In genomic region chr17:75087558-75088453, GRCh38 we compare ENCODE assay signal across 7 cellular contexts. TPM values are rescaled to one million over a fixed set of nuclear protein-coding genes. Genes with fewer than 3 reads are reported as not detected.
DNase-seq lines count a peak whose midpoint lies in the region; ATAC-seq and TF ChIP-seq lines count a peak whose summit lies in the region.

Gene SLC16A5, plus strand, starts transcription at chr17:75087954. Its CDS starts 5,683 bp downstream, at chr17:75093637.

- H3K27ac ChIP-seq in HUES6 (ENCODE audit: low read depth, low read length) (peak within 1 kb of the TSS; percentile 97), ectodermal cell (ENCODE audit: insufficient read depth, low read depth, low read length, poor library complexity, severe bottlenecking) (no peak within 1 kb of the TSS), right lobe of liver (peak within 1 kb of the TSS; percentile 47 to 76 (median 72))

- ATAC-seq in right lobe of liver, result peak; percentile 27 to 73 (median 42)

- in situ Hi-C loops in GM13977 (cut with MboI; ENCODE audit: low pct_unique_long_range_greater_than_20kb, low sequenced_read_pairs, unreplicated experiment), result no loop called here

- H3K9ac ChIP-seq in HUES6 (ENCODE audit: low read length), result peak within 1 kb of the TSS; percentile 96

- no peaks in the 10 kb centered on the region for H3K9me3 ChIP-seq in HUES6 (ENCODE audit: control insufficient read depth, insufficient read depth, low read depth, low read length)
- no peaks in the 10 kb centered on the region for H3K9me3 ChIP-seq in ectodermal cell (ENCODE audit: control insufficient read depth, low read length)
- H3K9me3 ChIP-seq in right lobe of liver, result no peaks in the 10 kb centered on the region

- intact Hi-C loops in right lobe of liver (cut with DNase I), result no loop called here

- H3K36me3 ChIP-seq in HUES6 (ENCODE audit: control insufficient read depth, insufficient read depth, low read length) (no peaks in the 10 kb centered on the region), ectodermal cell (ENCODE audit: control insufficient read depth, insufficient read depth, low read length) (no peaks in the 10 kb centered on the region), right lobe of liver (no peaks in the 10 kb centered on the region)

- peaks cover 57% of the 10 kb centered on the region for H3K4me1 ChIP-seq in HUES6 (ENCODE audit: control insufficient read depth, insufficient read depth, low read length)
- H3K4me1 ChIP-seq in ectodermal cell (ENCODE audit: control insufficient read depth, insufficient read depth, low read length), result peaks cover 15% of the 10 kb centered on the region
- peaks cover 0 to 59% (median 28%) of the 10 kb centered on the region in 4 donors for H3K4me1 ChIP-seq in right lobe of liver

- H3K4me3 ChIP-seq in HUES6 (ENCODE audit: low read depth, low read length) (peak within 1 kb of the TSS; percentile 83), ectodermal cell (ENCODE audit: insufficient read depth, low read depth, low read length) (peak within 1 kb of the TSS; percentile 61), right lobe of liver (peak within 1 kb of the TSS; percentile 31 to 47 (median 39))

- TF ChIP-seq CTCF in GM13977 (IDR thresholded peaks at IDR 0.05; ENCODE audit: extremely low read depth, insufficient read depth, missing control alignments) (no peak), right lobe of liver (IDR thresholded peaks at IDR 0.05) (no peak)

- no peaks in the 10 kb centered on the region for H3K27me3 ChIP-seq in HUES6 (ENCODE audit: control insufficient read depth, insufficient read depth, low read length)
- H3K27me3 ChIP-seq in ectodermal cell (ENCODE audit: control insufficient read depth, insufficient read depth, low read length, poor library complexity, severe bottlenecking), result no peaks in the 10 kb centered on the region
- H3K27me3 ChIP-seq in right lobe of liver, result no peaks in the 10 kb centered on the region

- DNase-seq in GM13977 (ENCODE audit: low spot score) (peak; percentile 66), right lobe of liver (peak; percentile 84 to 85 (median 85)), stromal cell of bone marrow (ENCODE audit: low read depth) (peak; percentile 37), NCI-H1694 (lab: John Stamatoyannopoulos, UW) (no peak)
- peak; percentile 51 for DNase-seq in activated CD4-positive, alpha-beta T cell treated with anti-CD3 and anti-CD28 coated beads for 48 hours

- TF ChIP-seq POLR2A in right lobe of liver (IDR thresholded peaks at IDR 0.05), result no peak

- 1 to 2% methylated on average over 69 of the region's 69 CpGs for WGBS in ectodermal cell, 2 experiments
- 72% methylated on average over 9 of the region's 69 CpGs for WGBS in right lobe of liver (ENCODE audit: insufficient coverage, low coverage, low lambda C conversion rate, missing lambda C conversion rate)

RNA-seq across cellular contexts. Expression of gene SLC16A5, which starts in this region (rescaled TPM):
- 11.2 TPM for polyA plus RNA-seq in ectodermal cell (2013, experiment 1 of 4)
- polyA plus RNA-seq in ectodermal cell (2013, experiment 2 of 4), result 14.6 TPM
- polyA plus RNA-seq in ectodermal cell (2013, experiment 3 of 4), result 11.8 TPM
- polyA plus RNA-seq in ectodermal cell (2013, experiment 4 of 4), result 11.7 TPM
- total RNA-seq in right lobe of liver, result 1 to 10 TPM; 1.2 to 3.7 (median 1.7) TPM
